ENCODE assay signal across 6 cellular contexts in the genomic region with DNA sequence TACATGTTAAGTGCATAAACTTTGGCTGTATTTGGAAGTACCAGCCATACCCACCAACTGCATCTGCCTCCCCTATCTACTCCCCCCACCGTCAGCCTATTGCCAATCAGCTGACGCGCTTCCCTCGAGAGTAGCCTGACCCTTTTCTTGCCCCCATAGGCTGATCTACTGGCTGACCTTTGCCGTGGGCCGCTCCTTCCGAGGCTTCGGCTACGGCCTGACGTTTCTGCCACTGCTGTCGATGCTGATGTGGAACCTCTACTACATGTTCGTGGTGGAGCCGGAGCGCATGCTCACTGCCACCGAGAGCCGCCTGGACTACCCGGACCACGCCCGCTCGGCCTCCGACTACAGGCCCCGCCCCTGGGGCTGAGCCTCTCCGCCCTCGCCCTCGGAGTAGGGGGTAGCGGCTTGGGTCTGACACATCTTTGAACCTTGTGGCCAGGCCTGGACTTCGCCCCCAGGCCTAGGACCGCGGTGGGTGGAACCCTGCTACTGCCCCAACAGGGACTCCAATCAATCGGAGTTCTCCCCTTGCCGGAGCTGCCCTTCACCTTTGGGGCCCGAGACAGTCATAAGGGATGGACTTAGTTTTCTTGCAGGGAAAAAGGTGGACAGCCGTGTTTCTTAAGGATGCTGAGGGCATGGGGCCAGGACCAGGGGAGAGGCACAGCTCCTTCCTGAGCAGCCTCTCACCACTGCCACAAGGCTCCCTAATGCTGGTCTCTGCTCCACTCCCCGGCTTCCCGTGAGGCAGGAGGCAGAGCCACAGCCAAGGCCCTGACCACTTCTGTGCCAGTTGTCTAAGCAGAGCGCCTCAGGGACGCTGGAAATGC. TPM values are rescaled to one million over a fixed set of nuclear protein-coding genes. Genes with fewer than 3 reads are reported as not detected.
DNase-seq lines count a peak whose midpoint lies in the region; ATAC-seq, FAIRE-seq and TF ChIP-seq lines count a peak whose summit lies in the region.

No MANE protein-coding gene starts in this region.

- H3K9me3 ChIP-seq in HepG2 (ENCODE audit: low read length): no peaks in the 10 kb centered on the region

- no peaks in the 10 kb centered on the region for H3K27me3 ChIP-seq in HepG2 (ENCODE audit: control insufficient read depth in 1 of 2, insufficient read depth in 2 of 2, low read length in 2 of 2)

- TF ChIP-seq EP300 in HepG2 (IDR thresholded peaks at IDR 0.05; ENCODE audit: low read depth in 2 of 2, low read length in 2 of 2): no peak; a peak in 1 of 4 replicates
- TF ChIP-seq EP300 in HepG2 (CRISPR knock-in tag; IDR thresholded peaks at IDR 0.05; ENCODE audit: borderline replicate concordance): no peak

- intact Hi-C loops in HepG2 (cut with micrococcal nuclease; ENCODE audit: unreplicated experiment): loop anchor here (5.0 kb wide), 1 partner anchor 46 kb away; a partner anchor contains a TSS

- DNase-seq in AG09319 (ENCODE audit: extremely low read depth, low read depth) (peak; percentile 50), HPDE6-E6E7 (ENCODE audit: extremely low spot score) (peak; percentile 88), HepG2 (ENCODE audit: low spot score) (peak; percentile 94)

- H3K79me2 ChIP-seq in HepG2 (ENCODE audit: insufficient read depth, low read length): peaks cover 8% of the 10 kb centered on the region

- CTCF ChIA-PET in HepG2 (lab: Yijun Ruan, JAX; ENCODE audit: low intra/inter-chr PET ratio, low total read pairs): no interaction called here

- POLR2A ChIA-PET in HepG2 (lab: Yijun Ruan, JAX): interaction anchor here (0.9 to 9.2 kb wide), 8 partner anchors 9 to 80 kb away, joined by 3 to 115 read pairs (median 4); a partner anchor contains a TSS

- H3K9me3 Mint-ChIP-seq in brain: no peaks in the 10 kb centered on the region

- peak; percentile 85 to 89 for TF ChIP-seq POLR2A in HepG2 (IDR thresholded peaks at IDR 0.05; ENCODE audit: insufficient read depth in 1 of 2, low read depth in 2 of 2, low read length in 2 of 2)

- 1% methylated on average over 9 of the region's 37 CpGs for WGBS in HepG2 (ENCODE audit: low lambda C conversion rate)
- 10% methylated on average over 37 of the region's 37 CpGs for WGBS in urinary bladder

- peak overlapping the region; percentile 81 for H3K4me2 ChIP-seq in HepG2 (ENCODE audit: low read depth, low read length)

- H3K4me3 ChIP-seq in HepG2 (replicated peaks in 1 of 3; ENCODE audit: insufficient read depth in 1 of 3, low read depth in 2 of 3, low read length in 3 of 3): peak overlapping the region; percentile 66 to 80 (median 73)
- H3K4me3 ChIP-seq in urinary bladder (ENCODE audit: low read depth, low read length): peak overlapping the region; percentile 47

- ATAC-seq in HepG2 (peak; percentile 95), GM18870 (IDR thresholded peaks at IDR 0.05; ENCODE audit: unreplicated experiment) (no peak)

- BruUV-seq in HepG2 (replicated peaks; lab: Mats Ljungman, UMichigan): no TSS peak

- H3K27ac Mint-ChIP-seq in brain: peak overlapping the region; percentile 77 to 97 (median 94)

- peak overlapping the region; percentile 81 to 91 (median 88) for H3K4me3 Mint-ChIP-seq in brain

- H3K4me1 Mint-ChIP-seq in brain: peaks cover 16% of the 10 kb centered on the region

- no peak overlapping the region for H2AFZ ChIP-seq in HepG2 (ENCODE audit: low read length)

- TF ChIP-seq CTCF in AG09319 (IDR thresholded peaks at IDR 0.05; ENCODE audit: low read depth, low read length): no peak
- TF ChIP-seq CTCF in brain (conservative IDR thresholded peaks at IDR 0.05): no peak
- TF ChIP-seq CTCF in HepG2 (CRISPR knock-in tag; IDR thresholded peaks at IDR 0.05): 0 out of 2 replicates have a peak, but pooled peaks have one; percentile 11

- H3K36me3 Mint-ChIP-seq in brain: peaks cover 16% of the 10 kb centered on the region

- peaks cover 4% of the 10 kb centered on the region for H3K27me3 Mint-ChIP-seq in brain

- H3K27ac ChIP-seq in HepG2 (ENCODE audit: extremely low read length, insufficient read depth, low read length) (peak overlapping the region; percentile 94), urinary bladder (ENCODE audit: low read depth) (peak overlapping the region; percentile 88)

- H3K36me3 ChIP-seq in HepG2 (replicated peaks in 1 of 2; ENCODE audit: control insufficient read depth in 1 of 2, insufficient read depth in 2 of 2, low read length in 2 of 2) (peaks cover 0 to 6% of the 10 kb centered on the region in 2 experiments; a peak in 2 of 5 replicates), urinary bladder (ENCODE audit: insufficient read depth) (no peaks in the 10 kb centered on the region)

- FAIRE-seq in HepG2 (lab: Jason Lieb, UNC): peak; percentile 60

- TF ChIP-seq RAD21 in HepG2 (CRISPR knock-in tag; IDR thresholded peaks at IDR 0.05): no peak

- H4K20me1 ChIP-seq in HepG2 (ENCODE audit: insufficient read depth, low read length): no peaks in the 10 kb centered on the region

- in situ Hi-C loops in HepG2 (cut with HindIII; ENCODE audit: extremely low pct_ligation_motif_present, low pct_unique_long_range_greater_than_20kb): no loop called here

- H3K9ac ChIP-seq in HepG2 (ENCODE audit: insufficient read depth, low read depth, low read length): peak overlapping the region; percentile 81

- peaks cover 44% of the 10 kb centered on the region for H3K4me1 ChIP-seq in HepG2 (ENCODE audit: insufficient read depth, low read length)
- H3K4me1 ChIP-seq in urinary bladder (ENCODE audit: insufficient read depth): peaks cover 3% of the 10 kb centered on the region

RNA-seq across cellular contexts. Expression of a gene that starts 4.0 kb away (rescaled TPM):
- polyA plus RNA-seq in brain (ENCODE audit: insufficient read depth, low read depth, low replicate concordance) (31.9 TPM), HepG2 (2011; rRNA removed) (41.4 and 44.6 TPM in 2 replicates), urinary bladder (41.3 TPM)
- total RNA-seq in HepG2 (2016; rRNA removed; fragmentation: Illumina TruSeq; extraction: Trizol) (39.1 and 75.8 TPM in 2 replicates), urinary bladder (25.9 TPM)
- total RNA-seq in HepG2 (2016; cell fraction: cytosol; rRNA removed; fragmentation: Illumina TruSeq; extraction: Trizol; ENCODE audit: low read depth): 34.4 and 37.4 TPM in 2 replicates
- total RNA-seq in HepG2 (2016; cell fraction: insoluble cytoplasmic fraction; rRNA removed; fragmentation: Illumina TruSeq; extraction: Trizol): 35.7 and 69.6 TPM in 2 replicates
- total RNA-seq in HepG2 (2016; cell fraction: membrane; rRNA removed; fragmentation: Illumina TruSeq; extraction: Trizol): 57.3 and 67.6 TPM in 2 replicates
- 62.3 and 73.9 TPM in 2 replicates for total RNA-seq in HepG2 (2016; cell fraction: nucleus; rRNA removed; fragmentation: Illumina TruSeq; extraction: Trizol)
- 38.5 and 52.1 TPM in 2 replicates for polyA plus RNA-seq in HepG2 (2011; cell fraction: cytosol; rRNA removed)
- polyA plus RNA-seq in HepG2 (2011; cell fraction: nucleus; rRNA removed): 27.1 and 28.7 TPM in 2 replicates
- polyA plus RNA-seq in HepG2 (2012): 36.7 and 48.6 TPM in 2 replicates
- polyA plus RNA-seq in HepG2 (2016; cell fraction: cytosol; fragmentation: Illumina TruSeq; extraction: Trizol; ENCODE audit: low read depth): 39.0 and 42.6 TPM in 2 replicates
- 35.3 and 40.7 TPM in 2 replicates for polyA plus RNA-seq in HepG2 (2016; cell fraction: insoluble cytoplasmic fraction; fragmentation: Illumina TruSeq; extraction: Trizol; ENCODE audit: low read depth)
- 59.5 and 62.9 TPM in 2 replicates for polyA plus RNA-seq in HepG2 (2016; cell fraction: membrane; fragmentation: Illumina TruSeq; extraction: Trizol; ENCODE audit: low read depth)
- polyA plus RNA-seq in HepG2 (2016; cell fraction: nucleus; fragmentation: Illumina TruSeq; extraction: Trizol; ENCODE audit: insufficient read depth, low read depth): 102 and 103 TPM in 2 replicates
- 31.1 and 42.5 TPM in 2 replicates for polyA minus RNA-seq in HepG2 (2011; rRNA and poly(A)+ RNA removed; ENCODE audit: low replicate concordance)
- polyA minus RNA-seq in HepG2 (2011; cell fraction: cytosol; rRNA and poly(A)+ RNA removed): 12.0 and 17.1 TPM in 2 replicates
- 14.3 and 17.9 TPM in 2 replicates for polyA minus RNA-seq in HepG2 (2011; cell fraction: nucleus; rRNA and poly(A)+ RNA removed)

RNA-seq across cellular contexts. Expression of a gene that starts 7.3 kb away (rescaled TPM):
- polyA plus RNA-seq in brain (ENCODE audit: insufficient read depth, low read depth, low replicate concordance) (8.4 TPM), HepG2 (2011; rRNA removed) (0.99 and 1.2 TPM in 2 replicates), urinary bladder (6.3 TPM)
- total RNA-seq in HepG2 (2016; rRNA removed; fragmentation: Illumina TruSeq; extraction: Trizol) (1.0 and 1.9 TPM in 2 replicates), urinary bladder (3.2 TPM)
- 1.1 and 1.5 TPM in 2 replicates for total RNA-seq in HepG2 (2016; cell fraction: cytosol; rRNA removed; fragmentation: Illumina TruSeq; extraction: Trizol; ENCODE audit: low read depth)
- total RNA-seq in HepG2 (2016; cell fraction: insoluble cytoplasmic fraction; rRNA removed; fragmentation: Illumina TruSeq; extraction: Trizol): 0.64 and 1.5 TPM in 2 replicates
- total RNA-seq in HepG2 (2016; cell fraction: membrane; rRNA removed; fragmentation: Illumina TruSeq; extraction: Trizol): 1.1 and 1.3 TPM in 2 replicates
- total RNA-seq in HepG2 (2016; cell fraction: nucleus; rRNA removed; fragmentation: Illumina TruSeq; extraction: Trizol): 2.0 and 2.1 TPM in 2 replicates
- polyA plus RNA-seq in HepG2 (2011; cell fraction: cytosol; rRNA removed): 0.76 and 0.85 TPM in 2 replicates
- polyA plus RNA-seq in HepG2 (2011; cell fraction: nucleus; rRNA removed): 5.2 and 5.4 TPM in 2 replicates
- polyA plus RNA-seq in HepG2 (2012): 1.4 and 1.9 TPM in 2 replicates
- polyA plus RNA-seq in HepG2 (2016; cell fraction: cytosol; fragmentation: Illumina TruSeq; extraction: Trizol; ENCODE audit: low read depth): 0.53 and 0.85 TPM in 2 replicates
- 1.1 and 1.6 TPM in 2 replicates for polyA plus RNA-seq in HepG2 (2016; cell fraction: insoluble cytoplasmic fraction; fragmentation: Illumina TruSeq; extraction: Trizol; ENCODE audit: low read depth)
- 1.3 and 1.7 TPM in 2 replicates for polyA plus RNA-seq in HepG2 (2016; cell fraction: membrane; fragmentation: Illumina TruSeq; extraction: Trizol; ENCODE audit: low read depth)
- polyA plus RNA-seq in HepG2 (2016; cell fraction: nucleus; fragmentation: Illumina TruSeq; extraction: Trizol; ENCODE audit: insufficient read depth, low read depth): 5.3 and 6.9 TPM in 2 replicates
- polyA minus RNA-seq in HepG2 (2011; rRNA and poly(A)+ RNA removed; ENCODE audit: low replicate concordance): 2.6 and 8.0 TPM in 2 replicates
- 0.40 and 0.44 TPM in 2 replicates for polyA minus RNA-seq in HepG2 (2011; cell fraction: cytosol; rRNA and poly(A)+ RNA removed)
- polyA minus RNA-seq in HepG2 (2011; cell fraction: nucleus; rRNA and poly(A)+ RNA removed): 3.3 and 5.2 TPM in 2 replicates

RNA-seq across cellular contexts. Expression of a gene that starts 7.7 kb away (rescaled TPM):
- polyA plus RNA-seq in brain (ENCODE audit: insufficient read depth, low read depth, low replicate concordance) (not detected), HepG2 (2011; rRNA removed) (not detected in 2 replicates), urinary bladder (not detected)
- total RNA-seq in HepG2 (2016; rRNA removed; fragmentation: Illumina TruSeq; extraction: Trizol) (0.24 TPM in 1 of 2 replicates, not detected in the other), urinary bladder (not detected)
- not detected in 2 replicates for total RNA-seq in HepG2 (2016; cell fraction: cytosol; rRNA removed; fragmentation: Illumina TruSeq; extraction: Trizol; ENCODE audit: low read depth)
- not detected in 2 replicates for total RNA-seq in HepG2 (2016; cell fraction: insoluble cytoplasmic fraction; rRNA removed; fragmentation: Illumina TruSeq; extraction: Trizol)
- not detected in 2 replicates for total RNA-seq in HepG2 (2016; cell fraction: membrane; rRNA removed; fragmentation: Illumina TruSeq; extraction: Trizol)
- not detected in 2 replicates for total RNA-seq in HepG2 (2016; cell fraction: nucleus; rRNA removed; fragmentation: Illumina TruSeq; extraction: Trizol)
- not detected in 2 replicates for polyA plus RNA-seq in HepG2 (2011; cell fraction: cytosol; rRNA removed)
- 0.50 TPM in 1 of 2 replicates, not detected in the other for polyA plus RNA-seq in HepG2 (2011; cell fraction: nucleus; rRNA removed)
- polyA plus RNA-seq in HepG2 (2012): not detected in 2 replicates
- not detected in 2 replicates for polyA plus RNA-seq in HepG2 (2016; cell fraction: cytosol; fragmentation: Illumina TruSeq; extraction: Trizol; ENCODE audit: low read depth)
- polyA plus RNA-seq in HepG2 (2016; cell fraction: insoluble cytoplasmic fraction; fragmentation: Illumina TruSeq; extraction: Trizol; ENCODE audit: low read depth): not detected in 2 replicates
- polyA plus RNA-seq in HepG2 (2016; cell fraction: membrane; fragmentation: Illumina TruSeq; extraction: Trizol; ENCODE audit: low read depth): not detected in 2 replicates
- polyA plus RNA-seq in HepG2 (2016; cell fraction: nucleus; fragmentation: Illumina TruSeq; extraction: Trizol; ENCODE audit: insufficient read depth, low read depth): not detected in 2 replicates
- 3.2 TPM in 1 of 2 replicates, not detected in the other for polyA minus RNA-seq in HepG2 (2011; rRNA and poly(A)+ RNA removed; ENCODE audit: low replicate concordance)
- polyA minus RNA-seq in HepG2 (2011; cell fraction: cytosol; rRNA and poly(A)+ RNA removed): not detected in 2 replicates
- polyA minus RNA-seq in HepG2 (2011; cell fraction: nucleus; rRNA and poly(A)+ RNA removed): 1.6 TPM in 1 of 2 replicates, not detected in the other

RNA-seq across cellular contexts. Expression of a gene that starts 8.8 kb away (rescaled TPM):
- 70.1 TPM for polyA plus RNA-seq in brain (ENCODE audit: insufficient read depth, low read depth, low replicate concordance)
- 63.3 and 84.0 TPM in 2 replicates for total RNA-seq in HepG2 (2016; rRNA removed; fragmentation: Illumina TruSeq; extraction: Trizol)
- total RNA-seq in HepG2 (2016; cell fraction: cytosol; rRNA removed; fragmentation: Illumina TruSeq; extraction: Trizol; ENCODE audit: low read depth): 12.6 and 13.1 TPM in 2 replicates
- 55.1 and 82.8 TPM in 2 replicates for total RNA-seq in HepG2 (2016; cell fraction: insoluble cytoplasmic fraction; rRNA removed; fragmentation: Illumina TruSeq; extraction: Trizol)
- total RNA-seq in HepG2 (2016; cell fraction: membrane; rRNA removed; fragmentation: Illumina TruSeq; extraction: Trizol): 44.2 and 45.4 TPM in 2 replicates
- total RNA-seq in HepG2 (2016; cell fraction: nucleus; rRNA removed; fragmentation: Illumina TruSeq; extraction: Trizol): 75.1 and 86.3 TPM in 2 replicates
- polyA plus RNA-seq in HepG2 (2011; rRNA removed): 50.5 and 65.4 TPM in 2 replicates
- polyA plus RNA-seq in HepG2 (2011; cell fraction: cytosol; rRNA removed): 20.9 and 25.1 TPM in 2 replicates
- 352 and 450 TPM in 2 replicates for polyA plus RNA-seq in HepG2 (2011; cell fraction: nucleus; rRNA removed)
- polyA plus RNA-seq in HepG2 (2012): 45.3 and 71.3 TPM in 2 replicates
- 5.4 and 6.5 TPM in 2 replicates for polyA plus RNA-seq in HepG2 (2016; cell fraction: cytosol; fragmentation: Illumina TruSeq; extraction: Trizol; ENCODE audit: low read depth)
- 37.6 and 46.7 TPM in 2 replicates for polyA plus RNA-seq in HepG2 (2016; cell fraction: insoluble cytoplasmic fraction; fragmentation: Illumina TruSeq; extraction: Trizol; ENCODE audit: low read depth)
- 22.0 and 23.8 TPM in 2 replicates for polyA plus RNA-seq in HepG2 (2016; cell fraction: membrane; fragmentation: Illumina TruSeq; extraction: Trizol; ENCODE audit: low read depth)
- polyA plus RNA-seq in HepG2 (2016; cell fraction: nucleus; fragmentation: Illumina TruSeq; extraction: Trizol; ENCODE audit: insufficient read depth, low read depth): 139 and 147 TPM in 2 replicates
- 53.9 and 57.0 TPM in 2 replicates for polyA minus RNA-seq in HepG2 (2011; rRNA and poly(A)+ RNA removed; ENCODE audit: low replicate concordance)
- 10.8 and 16.1 TPM in 2 replicates for polyA minus RNA-seq in HepG2 (2011; cell fraction: cytosol; rRNA and poly(A)+ RNA removed)
- polyA minus RNA-seq in HepG2 (2011; cell fraction: nucleus; rRNA and poly(A)+ RNA removed): 54.7 and 55.9 TPM in 2 replicates
- total RNA-seq in urinary bladder: 33.3 TPM
- 47.3 TPM for polyA plus RNA-seq in urinary bladder

RNA-seq across cellular contexts. Expression of a gene that starts 43.6 kb away (rescaled TPM):
- polyA plus RNA-seq in brain (ENCODE audit: insufficient read depth, low read depth, low replicate concordance) (319 TPM), HepG2 (2011; rRNA removed) (1.4 and 2.0 TPM in 2 replicates), urinary bladder (1.5 TPM)
- total RNA-seq in HepG2 (2016; rRNA removed; fragmentation: Illumina TruSeq; extraction: Trizol) (0.14 and 0.82 TPM in 2 replicates), urinary bladder (0.79 TPM)
- 0.26 TPM in 1 of 2 replicates, not detected in the other for total RNA-seq in HepG2 (2016; cell fraction: cytosol; rRNA removed; fragmentation: Illumina TruSeq; extraction: Trizol; ENCODE audit: low read depth)
- total RNA-seq in HepG2 (2016; cell fraction: insoluble cytoplasmic fraction; rRNA removed; fragmentation: Illumina TruSeq; extraction: Trizol): 0.10 and 0.71 TPM in 2 replicates
- total RNA-seq in HepG2 (2016; cell fraction: membrane; rRNA removed; fragmentation: Illumina TruSeq; extraction: Trizol): 0.34 and 0.43 TPM in 2 replicates
- 1.0 and 1.1 TPM in 2 replicates for total RNA-seq in HepG2 (2016; cell fraction: nucleus; rRNA removed; fragmentation: Illumina TruSeq; extraction: Trizol)
- 0.21 and 0.47 TPM in 2 replicates for polyA plus RNA-seq in HepG2 (2011; cell fraction: cytosol; rRNA removed)
- 25.1 and 43.0 TPM in 2 replicates for polyA plus RNA-seq in HepG2 (2011; cell fraction: nucleus; rRNA removed)
- 2.4 and 4.5 TPM in 2 replicates for polyA plus RNA-seq in HepG2 (2012)
- 0.09 and 0.17 TPM in 2 replicates for polyA plus RNA-seq in HepG2 (2016; cell fraction: cytosol; fragmentation: Illumina TruSeq; extraction: Trizol; ENCODE audit: low read depth)
- 0.32 and 0.57 TPM in 2 replicates for polyA plus RNA-seq in HepG2 (2016; cell fraction: insoluble cytoplasmic fraction; fragmentation: Illumina TruSeq; extraction: Trizol; ENCODE audit: low read depth)
- polyA plus RNA-seq in HepG2 (2016; cell fraction: membrane; fragmentation: Illumina TruSeq; extraction: Trizol; ENCODE audit: low read depth): 0.24 and 0.26 TPM in 2 replicates
- 3.7 and 4.1 TPM in 2 replicates for polyA plus RNA-seq in HepG2 (2016; cell fraction: nucleus; fragmentation: Illumina TruSeq; extraction: Trizol; ENCODE audit: insufficient read depth, low read depth)
- polyA minus RNA-seq in HepG2 (2011; rRNA and poly(A)+ RNA removed; ENCODE audit: low replicate concordance): 0.98 and 1.0 TPM in 2 replicates
- 0.59 and 1.9 TPM in 2 replicates for polyA minus RNA-seq in HepG2 (2011; cell fraction: cytosol; rRNA and poly(A)+ RNA removed)
- 1.9 and 2.4 TPM in 2 replicates for polyA minus RNA-seq in HepG2 (2011; cell fraction: nucleus; rRNA and poly(A)+ RNA removed)
